In the genomic region with DNA sequence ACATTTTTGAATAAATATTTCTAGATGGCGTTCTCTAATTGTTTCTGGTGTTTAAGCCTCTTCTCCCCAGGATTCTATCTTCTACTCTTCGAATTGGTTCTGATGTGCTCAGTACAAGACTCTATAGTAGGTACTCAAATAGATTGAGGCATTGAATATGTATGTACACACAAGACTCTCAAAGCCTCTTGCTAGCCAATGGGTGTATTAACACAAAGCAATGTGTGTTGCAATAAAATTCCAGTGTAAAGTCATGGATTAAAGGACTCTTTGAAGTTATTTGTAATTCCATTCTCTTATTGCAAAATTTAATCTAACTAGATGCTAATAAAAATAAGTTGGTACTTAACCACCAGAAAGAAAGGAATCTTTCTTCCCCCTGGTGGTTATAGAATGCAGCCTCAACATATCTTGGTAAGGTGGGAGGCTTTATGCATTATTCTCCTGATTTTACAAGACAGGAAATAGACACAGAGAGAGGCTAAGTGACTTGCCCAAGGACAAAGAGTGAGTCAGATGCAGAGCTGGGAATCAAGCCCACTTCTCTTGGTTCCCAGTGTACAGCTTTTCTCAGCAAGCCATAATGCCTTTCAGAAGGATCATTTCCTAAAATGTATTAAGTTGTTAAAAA, we compare ENCODE assay signal across 11 cellular contexts. TPM values are rescaled to one million over a fixed set of nuclear protein-coding genes. Genes with fewer than 3 reads are reported as not detected.
A peak's percentile ranks its signal among the peaks of the same experiment; 100 is the strongest.
DNase-seq lines count a peak whose midpoint lies in the region; ATAC-seq and TF ChIP-seq lines count a peak whose summit lies in the region.
"Had no signal": no experiment of that assay in that cellular context is flagged by ENCODE, and none has a peak within 500 bp of the region (broad histone marks: within the 10 kb centered on the region; RNA-seq: fewer than 3 reads in every experiment).

No MANE protein-coding gene starts in this region.

- H3K79me1 ChIP-seq in neuronal stem cell (ENCODE audit: low read depth, low read length), result no peaks in the 10 kb centered on the region

- no CpG with 5 or more reads among the region's 2 CpGs for WGBS in neuronal stem cell (ENCODE audit: extremely low coverage in 2 of 2, insufficient read length in 2 of 2, insufficient replicate concordance in 1 of 2), 2 donors

- no peaks in the 10 kb centered on the region for H3K27me3 Mint-ChIP-seq in endothelial cell (ENCODE audit: unreplicated experiment)
- H3K27me3 Mint-ChIP-seq: IgD-negative memory B cell had no signal

- no peaks in the 10 kb centered on the region for H3K27me3 ChIP-seq in GM06990 (replicated peaks; ENCODE audit: control insufficient read depth, insufficient read depth, low read length)
- no peaks in the 10 kb centered on the region for H3K27me3 ChIP-seq in neuronal stem cell (ENCODE audit: control insufficient read depth in 3 of 3, insufficient read depth in 3 of 3, low read depth in 1 of 3, low read length in 3 of 3)
- H3K27me3 ChIP-seq in osteoblast (ENCODE audit: insufficient read depth, low read length), result no peaks in the 10 kb centered on the region

- TF ChIP-seq CTCF in GM06990 (IDR thresholded peaks at IDR 0.05; ENCODE audit: insufficient read depth, low read length, poor library complexity, severe bottlenecking) (peak; percentile 4), endothelial cell (IDR thresholded peaks at IDR 0.05; ENCODE audit: unreplicated experiment) (peak; percentile 30), osteoblast (IDR thresholded peaks at IDR 0.05; ENCODE audit: extremely low read depth, low read depth, low read length) (no peak)

- H2BK15ac ChIP-seq in neuronal stem cell (ENCODE audit: low read length), result no peak overlapping the region

- no peak overlapping the region for H4K91ac ChIP-seq in neuronal stem cell (ENCODE audit: low read depth, low read length, poor library complexity)

- no peak overlapping the region for H3K4me3 Mint-ChIP-seq in endothelial cell (ENCODE audit: unreplicated experiment)
- H3K4me3 Mint-ChIP-seq: IgD-negative memory B cell had no signal

- no peak overlapping the region for H4K8ac ChIP-seq in neuronal stem cell (ENCODE audit: low read depth, low read length)

- H3K4me1 ChIP-seq in neuronal stem cell (ENCODE audit: control insufficient read depth in 2 of 2, insufficient read depth in 1 of 2, low read depth in 1 of 2, low read length in 2 of 2) (no peaks in the 10 kb centered on the region), osteoblast (ENCODE audit: insufficient read depth, low read length) (no peaks in the 10 kb centered on the region)
- H3K4me1 ChIP-seq: pancreas had no signal

- peak overlapping the region; percentile 7 for H2AFZ ChIP-seq in neuronal stem cell (ENCODE audit: low read length)
- no peak overlapping the region for H2AFZ ChIP-seq in osteoblast (ENCODE audit: low read length)

- no peaks in the 10 kb centered on the region for H3K36me3 ChIP-seq in GM06990 (ENCODE audit: control insufficient read depth, insufficient read depth, low read length)
- H3K36me3 ChIP-seq in neuronal stem cell (replicated peaks in 1 of 2; ENCODE audit: control insufficient read depth in 2 of 2, insufficient read depth in 2 of 2, low read length in 2 of 2), result no peaks in the 10 kb centered on the region
- no peaks in the 10 kb centered on the region for H3K36me3 ChIP-seq in osteoblast (ENCODE audit: insufficient read depth, low read length)
- H3K36me3 ChIP-seq: pancreas had no signal

- H3K14ac ChIP-seq in neuronal stem cell (ENCODE audit: low read length), result no peak overlapping the region

- ATAC-seq in HG02938 (IDR thresholded peaks at IDR 0.05; ENCODE audit: unreplicated experiment), result no peak
- no peak for ATAC-seq in GM21528 (IDR thresholded peaks at IDR 0.05; ENCODE audit: low FRiP score, unreplicated experiment)

- DNase-seq in GM06990 (ENCODE audit: extremely low read depth, insufficient read length), result no peak
- DNase-seq in NCI-H446 treated with DMSO at 0.1 percent for 48 hours (lab: John Stamatoyannopoulos, UW), result peak; percentile 80
- DNase-seq in endothelial cell (ENCODE audit: low spot score), result no peak
- no peak for DNase-seq in neuronal stem cell (ENCODE audit: low spot score)
- no peak for DNase-seq in osteoblast (ENCODE audit: insufficient read length, low spot score, missing footprints)
- no peak for DNase-seq in RPMI8226
- DNase-seq: NCI-H82, pancreas had no signal

- no peak overlapping the region for H3K27ac ChIP-seq in neuronal stem cell (replicated peaks; ENCODE audit: low read length)
- H3K27ac ChIP-seq in osteoblast (ENCODE audit: low read depth, low read length), result no peak overlapping the region
- H3K27ac ChIP-seq: pancreas had no signal

- H4K20me1 ChIP-seq in osteoblast (ENCODE audit: insufficient read depth, low read length), result no peaks in the 10 kb centered on the region

- H3K9me3 Mint-ChIP-seq in endothelial cell (ENCODE audit: unreplicated experiment), result no peaks in the 10 kb centered on the region
- H3K9me3 Mint-ChIP-seq: IgD-negative memory B cell had no signal

- H3K4me2 ChIP-seq in neuronal stem cell (ENCODE audit: insufficient read depth, low read length, poor library complexity, severe bottlenecking) (no peak overlapping the region), osteoblast (ENCODE audit: insufficient read depth, low read length) (no peak overlapping the region)

- H3K4me1 Mint-ChIP-seq in endothelial cell (ENCODE audit: unreplicated experiment), result no peaks in the 10 kb centered on the region
- H3K4me1 Mint-ChIP-seq: IgD-negative memory B cell had no signal

- H3K4me3 ChIP-seq in GM06990 (replicated peaks; ENCODE audit: low read depth, low read length) (no peak overlapping the region), neuronal stem cell (ENCODE audit: low read length in 2 of 2) (no peak overlapping the region), osteoblast (ENCODE audit: insufficient read depth, low read length) (no peak overlapping the region)
- H3K4me3 ChIP-seq: pancreas had no signal

- no peaks in the 10 kb centered on the region for H3K79me2 ChIP-seq in osteoblast (ENCODE audit: insufficient read depth, low read length)

- H2BK12ac ChIP-seq in neuronal stem cell (ENCODE audit: low read length), result no peak overlapping the region

- no peak overlapping the region for H3K18ac ChIP-seq in neuronal stem cell (ENCODE audit: low read length)

- H3K23ac ChIP-seq in neuronal stem cell (ENCODE audit: low read depth, low read length, poor library complexity), result no peak overlapping the region

- no peaks in the 10 kb centered on the region for H3K9me3 ChIP-seq in neuronal stem cell (replicated peaks in 1 of 2; ENCODE audit: control insufficient read depth in 2 of 2, insufficient read depth in 1 of 2, low read depth in 1 of 2, low read length in 2 of 2)
- no peaks in the 10 kb centered on the region for H3K9me3 ChIP-seq in osteoblast (ENCODE audit: low read depth, low read length)
- H3K9me3 ChIP-seq: pancreas had no signal

- H2AK5ac ChIP-seq in neuronal stem cell (ENCODE audit: low read depth, low read length), result no peak overlapping the region

- no peak overlapping the region for H3K9ac ChIP-seq in neuronal stem cell (ENCODE audit: low read depth, low read length, poor library complexity)

- no peak overlapping the region for H3K27ac Mint-ChIP-seq in endothelial cell (ENCODE audit: unreplicated experiment)
- H3K27ac Mint-ChIP-seq: IgD-negative memory B cell had no signal

- H3K4ac ChIP-seq in neuronal stem cell (ENCODE audit: low read length), result no peak overlapping the region

- no peak overlapping the region for H2BK5ac ChIP-seq in neuronal stem cell (ENCODE audit: low read length)

- H3K36me3 Mint-ChIP-seq in endothelial cell (ENCODE audit: low read depth, unreplicated experiment), result no peaks in the 10 kb centered on the region
- H3K36me3 Mint-ChIP-seq: IgD-negative memory B cell had no signal

- no peak overlapping the region for H2BK120ac ChIP-seq in neuronal stem cell (ENCODE audit: low read depth, low read length)

RNA-seq across cellular contexts. Expression of a gene that starts 18.1 kb away (rescaled TPM):
- 1.4 TPM for total RNA-seq in endothelial cell (ENCODE audit: unreplicated experiment)
- 0.06 TPM for polyA plus RNA-seq in neuronal stem cell (2013, experiment 1 of 2)
- polyA plus RNA-seq in neuronal stem cell (2013, experiment 2 of 2), result under 0.01 TPM
- under 0.01 TPM in 1 of 2 replicates, not detected in the other for total RNA-seq in osteoblast
- polyA plus RNA-seq: IgD-negative memory B cell had no signal
